In the genomic region with DNA sequence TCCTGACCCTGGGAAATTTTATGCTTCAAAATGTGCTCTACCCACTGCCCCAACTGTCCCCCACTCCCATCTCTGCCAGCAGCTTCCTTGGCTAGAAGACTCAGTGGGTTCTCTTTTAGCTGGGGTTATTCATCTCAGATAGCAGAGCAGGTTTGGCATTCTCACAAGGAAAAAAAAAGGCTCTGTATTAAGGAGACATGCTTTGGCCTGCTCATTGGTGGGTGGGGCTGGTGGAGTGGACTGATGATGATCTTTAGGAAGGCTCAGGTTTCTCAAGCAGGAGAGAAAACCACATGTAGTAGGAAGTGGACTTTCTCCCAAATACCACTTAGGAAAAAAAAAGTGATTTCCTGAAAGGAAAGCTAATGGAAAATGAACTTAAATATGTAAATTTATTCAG, we compare ENCODE assay signal across 16 cellular contexts.
"Had no signal": no experiment of that assay in that cellular context is flagged by ENCODE, and none has a peak within 500 bp of the region (broad histone marks: within the 10 kb centered on the region; RNA-seq: fewer than 3 reads in every experiment).

No MANE protein-coding gene starts in this region.

- H3K9me3 Mint-ChIP-seq: type B pancreatic cell had no signal

- H3K27me3 ChIP-seq: right lobe of liver had no signal

- H3K4me1 Mint-ChIP-seq: activated B cell treated with CpG ODN at 0.5 μM for 24 hours; activated CD4-positive, alpha-beta T cell treated with anti-CD3 and anti-CD28 coated beads, Interleukin-2, amount 10 ng/mL, durations not matched to agents 24 days and 14 days; central memory CD8-positive, alpha-beta T cell; naive thymus-derived CD4-positive, alpha-beta T cell had no signal

- H3K4me1 ChIP-seq: right lobe of liver had no signal

- DNase-seq: activated B cell treated with CpG ODN at 0.5 μM for 24 hours; activated CD4-positive, alpha-beta T cell treated with anti-CD3 and anti-CD28 coated beads, Interleukin-2, amount 10 ng/mL, durations not matched to agents 24 days and 14 days; activated naive CD4-positive, alpha-beta T cell treated with anti-CD3 and anti-CD28 coated beads for 36 hours; effector memory CD4-positive, alpha-beta T cell; hypothalamus; left cardiac atrium; naive thymus-derived CD4-positive, alpha-beta T cell; posterior cingulate gyrus; right lobe of liver; stimulated activated CD4-positive, alpha-beta T cell treated with anti-CD3 and anti-CD28 coated beads, Interleukin-12 subunit alpha, Interleukin-12 subunit beta, amount 100 ng/mL, for 4 hours; stimulated activated CD4-positive, alpha-beta T cell treated with anti-CD3 and anti-CD28 coated beads, Interleukin-2, amount 100 ng/mL, for 48 hours; stimulated activated naive CD4-positive, alpha-beta T cell treated with Interleukin-2 at 50 U/mL for 16 hours had no signal

- H3K4me3 Mint-ChIP-seq: activated B cell treated with CpG ODN at 0.5 μM for 24 hours; activated CD4-positive, alpha-beta T cell treated with anti-CD3 and anti-CD28 coated beads, Interleukin-2, amount 10 ng/mL, durations not matched to agents 24 days and 14 days; activated naive CD4-positive, alpha-beta T cell treated with anti-CD3 and anti-CD28 coated beads for 36 hours; activated T-helper 1 cell treated with anti-CD3 and anti-CD28 coated beads, Interleukin-12 subunit alpha, Interleukin-12 subunit beta, Interleukin-2, Interleukin-4 antibody, amounts not matched to agents 30 ng/mL and 10 ng/mL and 1 ng/mL, durations not matched to agents 14 hours and 24 hours and 36 hours; central memory CD8-positive, alpha-beta T cell; naive thymus-derived CD4-positive, alpha-beta T cell; type B pancreatic cell had no signal

- H3K36me3 ChIP-seq: right lobe of liver had no signal

- H3K27ac Mint-ChIP-seq: activated B cell treated with CpG ODN at 0.5 μM for 24 hours; activated CD4-positive, alpha-beta T cell treated with anti-CD3 and anti-CD28 coated beads, Interleukin-2, amount 10 ng/mL, durations not matched to agents 24 days and 14 days; activated naive CD4-positive, alpha-beta T cell treated with anti-CD3 and anti-CD28 coated beads for 36 hours; activated T-helper 1 cell treated with anti-CD3 and anti-CD28 coated beads, Interleukin-12 subunit alpha, Interleukin-12 subunit beta, Interleukin-2, Interleukin-4 antibody, amounts not matched to agents 30 ng/mL and 10 ng/mL and 1 ng/mL, durations not matched to agents 14 hours and 24 hours and 36 hours; naive thymus-derived CD4-positive, alpha-beta T cell; type B pancreatic cell had no signal

- H3K36me3 Mint-ChIP-seq: type B pancreatic cell had no signal

- H3K27me3 Mint-ChIP-seq: activated B cell treated with CpG ODN at 0.5 μM for 24 hours; activated CD4-positive, alpha-beta T cell treated with anti-CD3 and anti-CD28 coated beads, Interleukin-2, amount 10 ng/mL, durations not matched to agents 24 days and 14 days; central memory CD8-positive, alpha-beta T cell; naive thymus-derived CD4-positive, alpha-beta T cell; type B pancreatic cell had no signal

- H3K9me3 ChIP-seq: right lobe of liver had no signal

- H3K27ac ChIP-seq: right lobe of liver had no signal

- H3K4me3 ChIP-seq: lung, right lobe of liver had no signal
